Comparison of ENCODE assay signal across 1 cellular context in the genomic region with DNA sequence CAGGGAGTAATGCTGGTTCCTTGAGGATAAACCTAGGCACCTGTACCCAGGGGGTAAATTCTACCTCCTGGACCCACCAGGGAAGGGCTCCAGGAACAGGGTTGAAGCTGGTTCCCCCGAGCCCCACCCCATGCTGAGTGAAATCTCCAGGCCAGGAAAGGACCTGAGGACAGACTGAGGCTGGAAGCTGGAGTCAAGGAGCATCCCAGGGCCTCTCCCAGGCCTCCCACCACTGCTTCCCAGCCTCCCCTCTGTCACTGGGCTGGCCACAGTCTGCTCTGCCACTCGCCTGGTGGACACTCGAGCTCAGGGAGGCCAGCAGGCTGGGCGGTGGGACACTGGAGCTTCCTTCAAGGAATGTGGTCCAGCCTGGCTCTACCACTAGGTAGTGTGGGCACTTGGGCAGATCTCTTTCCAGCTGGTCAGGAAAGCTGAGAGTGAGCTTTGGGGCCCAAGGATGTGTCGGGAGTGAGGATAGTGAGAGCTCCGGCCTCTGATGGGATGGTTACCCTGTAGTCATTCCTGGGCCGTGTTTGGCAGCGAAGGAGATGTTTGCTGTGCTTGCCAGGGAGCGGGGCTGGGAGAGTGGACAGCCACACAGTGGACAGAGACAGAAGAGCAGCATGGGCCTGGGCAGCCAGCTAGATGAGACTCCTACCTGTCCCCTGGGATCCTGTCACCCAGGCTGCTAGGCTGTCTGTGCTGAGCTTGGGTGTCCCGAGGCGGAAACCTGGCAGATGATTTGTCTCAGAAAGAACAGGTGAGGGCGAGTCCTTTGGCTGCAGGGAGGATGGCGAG.
TF ChIP-seq lines count a peak whose summit lies in the region.

No MANE protein-coding gene starts in this region.

TF ChIP-seq in HepG2, 621 proteins besides CTCF, POLR2A, EP300 and RAD21 (continues in another document):
- TF ChIP-seq ZNF274 (CRISPR knock-in tag; IDR thresholded peaks at IDR 0.05) (no peak), NRL (CRISPR knock-in tag; IDR thresholded peaks at IDR 0.05; ENCODE audit: borderline replicate concordance) (no peak), KMT2B (CRISPR knock-in tag; IDR thresholded peaks at IDR 0.05) (no peak), MEIS1 (CRISPR knock-in tag; IDR thresholded peaks at IDR 0.05; ENCODE audit: borderline replicate concordance) (no peak), MAFK (conservative IDR thresholded peaks at IDR 0.05 in 1 of 2, IDR thresholded peaks at IDR 0.05 in 1 of 2; ENCODE audit: low read length in 2 of 2) (no peak), AGO2 (optimal IDR thresholded peaks at IDR 0.05; ENCODE audit: low read depth, low read length) (no peak), ZNF225 (CRISPR knock-in tag; IDR thresholded peaks at IDR 0.05) (no peak), ZBTB20 (CRISPR knock-in tag; IDR thresholded peaks at IDR 0.05; ENCODE audit: borderline replicate concordance, low read depth) (no peak), NFE2L1 (CRISPR knock-in tag; IDR thresholded peaks at IDR 0.05; ENCODE audit: borderline replicate concordance) (no peak)
- TF ChIP-seq, protein P1, sequence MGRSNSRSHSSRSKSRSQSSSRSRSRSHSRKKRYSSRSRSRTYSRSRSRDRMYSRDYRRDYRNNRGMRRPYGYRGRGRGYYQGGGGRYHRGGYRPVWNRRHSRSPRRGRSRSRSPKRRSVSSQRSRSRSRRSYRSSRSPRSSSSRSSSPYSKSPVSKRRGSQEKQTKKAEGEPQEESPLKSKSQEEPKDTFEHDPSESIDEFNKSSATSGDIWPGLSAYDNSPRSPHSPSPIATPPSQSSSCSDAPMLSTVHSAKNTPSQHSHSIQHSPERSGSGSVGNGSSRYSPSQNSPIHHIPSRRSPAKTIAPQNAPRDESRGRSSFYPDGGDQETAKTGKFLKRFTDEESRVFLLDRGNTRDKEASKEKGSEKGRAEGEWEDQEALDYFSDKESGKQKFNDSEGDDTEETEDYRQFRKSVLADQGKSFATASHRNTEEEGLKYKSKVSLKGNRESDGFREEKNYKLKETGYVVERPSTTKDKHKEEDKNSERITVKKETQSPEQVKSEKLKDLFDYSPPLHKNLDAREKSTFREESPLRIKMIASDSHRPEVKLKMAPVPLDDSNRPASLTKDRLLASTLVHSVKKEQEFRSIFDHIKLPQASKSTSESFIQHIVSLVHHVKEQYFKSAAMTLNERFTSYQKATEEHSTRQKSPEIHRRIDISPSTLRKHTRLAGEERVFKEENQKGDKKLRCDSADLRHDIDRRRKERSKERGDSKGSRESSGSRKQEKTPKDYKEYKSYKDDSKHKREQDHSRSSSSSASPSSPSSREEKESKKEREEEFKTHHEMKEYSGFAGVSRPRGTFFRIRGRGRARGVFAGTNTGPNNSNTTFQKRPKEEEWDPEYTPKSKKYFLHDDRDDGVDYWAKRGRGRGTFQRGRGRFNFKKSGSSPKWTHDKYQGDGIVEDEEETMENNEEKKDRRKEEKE (IDR thresholded peaks at IDR 0.05) = no peak
- TF ChIP-seq, protein P2, sequence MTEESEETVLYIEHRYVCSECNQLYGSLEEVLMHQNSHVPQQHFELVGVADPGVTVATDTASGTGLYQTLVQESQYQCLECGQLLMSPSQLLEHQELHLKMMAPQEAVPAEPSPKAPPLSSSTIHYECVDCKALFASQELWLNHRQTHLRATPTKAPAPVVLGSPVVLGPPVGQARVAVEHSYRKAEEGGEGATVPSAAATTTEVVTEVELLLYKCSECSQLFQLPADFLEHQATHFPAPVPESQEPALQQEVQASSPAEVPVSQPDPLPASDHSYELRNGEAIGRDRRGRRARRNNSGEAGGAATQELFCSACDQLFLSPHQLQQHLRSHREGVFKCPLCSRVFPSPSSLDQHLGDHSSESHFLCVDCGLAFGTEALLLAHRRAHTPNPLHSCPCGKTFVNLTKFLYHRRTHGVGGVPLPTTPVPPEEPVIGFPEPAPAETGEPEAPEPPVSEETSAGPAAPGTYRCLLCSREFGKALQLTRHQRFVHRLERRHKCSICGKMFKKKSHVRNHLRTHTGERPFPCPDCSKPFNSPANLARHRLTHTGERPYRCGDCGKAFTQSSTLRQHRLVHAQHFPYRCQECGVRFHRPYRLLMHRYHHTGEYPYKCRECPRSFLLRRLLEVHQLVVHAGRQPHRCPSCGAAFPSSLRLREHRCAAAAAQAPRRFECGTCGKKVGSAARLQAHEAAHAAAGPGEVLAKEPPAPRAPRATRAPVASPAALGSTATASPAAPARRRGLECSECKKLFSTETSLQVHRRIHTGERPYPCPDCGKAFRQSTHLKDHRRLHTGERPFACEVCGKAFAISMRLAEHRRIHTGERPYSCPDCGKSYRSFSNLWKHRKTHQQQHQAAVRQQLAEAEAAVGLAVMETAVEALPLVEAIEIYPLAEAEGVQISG (CRISPR knock-in tag; IDR thresholded peaks at IDR 0.05) = no peak
- TF ChIP-seq, protein P3, sequence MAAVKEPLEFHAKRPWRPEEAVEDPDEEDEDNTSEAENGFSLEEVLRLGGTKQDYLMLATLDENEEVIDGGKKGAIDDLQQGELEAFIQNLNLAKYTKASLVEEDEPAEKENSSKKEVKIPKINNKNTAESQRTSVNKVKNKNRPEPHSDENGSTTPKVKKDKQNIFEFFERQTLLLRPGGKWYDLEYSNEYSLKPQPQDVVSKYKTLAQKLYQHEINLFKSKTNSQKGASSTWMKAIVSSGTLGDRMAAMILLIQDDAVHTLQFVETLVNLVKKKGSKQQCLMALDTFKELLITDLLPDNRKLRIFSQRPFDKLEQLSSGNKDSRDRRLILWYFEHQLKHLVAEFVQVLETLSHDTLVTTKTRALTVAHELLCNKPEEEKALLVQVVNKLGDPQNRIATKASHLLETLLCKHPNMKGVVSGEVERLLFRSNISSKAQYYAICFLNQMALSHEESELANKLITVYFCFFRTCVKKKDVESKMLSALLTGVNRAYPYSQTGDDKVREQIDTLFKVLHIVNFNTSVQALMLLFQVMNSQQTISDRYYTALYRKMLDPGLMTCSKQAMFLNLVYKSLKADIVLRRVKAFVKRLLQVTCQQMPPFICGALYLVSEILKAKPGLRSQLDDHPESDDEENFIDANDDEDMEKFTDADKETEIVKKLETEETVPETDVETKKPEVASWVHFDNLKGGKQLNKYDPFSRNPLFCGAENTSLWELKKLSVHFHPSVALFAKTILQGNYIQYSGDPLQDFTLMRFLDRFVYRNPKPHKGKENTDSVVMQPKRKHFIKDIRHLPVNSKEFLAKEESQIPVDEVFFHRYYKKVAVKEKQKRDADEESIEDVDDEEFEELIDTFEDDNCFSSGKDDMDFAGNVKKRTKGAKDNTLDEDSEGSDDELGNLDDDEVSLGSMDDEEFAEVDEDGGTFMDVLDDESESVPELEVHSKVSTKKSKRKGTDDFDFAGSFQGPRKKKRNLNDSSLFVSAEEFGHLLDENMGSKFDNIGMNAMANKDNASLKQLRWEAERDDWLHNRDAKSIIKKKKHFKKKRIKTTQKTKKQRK (IDR thresholded peaks at IDR 0.05; ENCODE audit: low read length) = no peak
- TF ChIP-seq, protein P4, sequence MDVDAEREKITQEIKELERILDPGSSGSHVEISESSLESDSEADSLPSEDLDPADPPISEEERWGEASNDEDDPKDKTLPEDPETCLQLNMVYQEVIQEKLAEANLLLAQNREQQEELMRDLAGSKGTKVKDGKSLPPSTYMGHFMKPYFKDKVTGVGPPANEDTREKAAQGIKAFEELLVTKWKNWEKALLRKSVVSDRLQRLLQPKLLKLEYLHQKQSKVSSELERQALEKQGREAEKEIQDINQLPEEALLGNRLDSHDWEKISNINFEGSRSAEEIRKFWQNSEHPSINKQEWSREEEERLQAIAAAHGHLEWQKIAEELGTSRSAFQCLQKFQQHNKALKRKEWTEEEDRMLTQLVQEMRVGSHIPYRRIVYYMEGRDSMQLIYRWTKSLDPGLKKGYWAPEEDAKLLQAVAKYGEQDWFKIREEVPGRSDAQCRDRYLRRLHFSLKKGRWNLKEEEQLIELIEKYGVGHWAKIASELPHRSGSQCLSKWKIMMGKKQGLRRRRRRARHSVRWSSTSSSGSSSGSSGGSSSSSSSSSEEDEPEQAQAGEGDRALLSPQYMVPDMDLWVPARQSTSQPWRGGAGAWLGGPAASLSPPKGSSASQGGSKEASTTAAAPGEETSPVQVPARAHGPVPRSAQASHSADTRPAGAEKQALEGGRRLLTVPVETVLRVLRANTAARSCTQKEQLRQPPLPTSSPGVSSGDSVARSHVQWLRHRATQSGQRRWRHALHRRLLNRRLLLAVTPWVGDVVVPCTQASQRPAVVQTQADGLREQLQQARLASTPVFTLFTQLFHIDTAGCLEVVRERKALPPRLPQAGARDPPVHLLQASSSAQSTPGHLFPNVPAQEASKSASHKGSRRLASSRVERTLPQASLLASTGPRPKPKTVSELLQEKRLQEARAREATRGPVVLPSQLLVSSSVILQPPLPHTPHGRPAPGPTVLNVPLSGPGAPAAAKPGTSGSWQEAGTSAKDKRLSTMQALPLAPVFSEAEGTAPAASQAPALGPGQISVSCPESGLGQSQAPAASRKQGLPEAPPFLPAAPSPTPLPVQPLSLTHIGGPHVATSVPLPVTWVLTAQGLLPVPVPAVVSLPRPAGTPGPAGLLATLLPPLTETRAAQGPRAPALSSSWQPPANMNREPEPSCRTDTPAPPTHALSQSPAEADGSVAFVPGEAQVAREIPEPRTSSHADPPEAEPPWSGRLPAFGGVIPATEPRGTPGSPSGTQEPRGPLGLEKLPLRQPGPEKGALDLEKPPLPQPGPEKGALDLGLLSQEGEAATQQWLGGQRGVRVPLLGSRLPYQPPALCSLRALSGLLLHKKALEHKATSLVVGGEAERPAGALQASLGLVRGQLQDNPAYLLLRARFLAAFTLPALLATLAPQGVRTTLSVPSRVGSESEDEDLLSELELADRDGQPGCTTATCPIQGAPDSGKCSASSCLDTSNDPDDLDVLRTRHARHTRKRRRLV (CRISPR knock-in tag; IDR thresholded peaks at IDR 0.05) = no peak
- TF ChIP-seq, protein P5, sequence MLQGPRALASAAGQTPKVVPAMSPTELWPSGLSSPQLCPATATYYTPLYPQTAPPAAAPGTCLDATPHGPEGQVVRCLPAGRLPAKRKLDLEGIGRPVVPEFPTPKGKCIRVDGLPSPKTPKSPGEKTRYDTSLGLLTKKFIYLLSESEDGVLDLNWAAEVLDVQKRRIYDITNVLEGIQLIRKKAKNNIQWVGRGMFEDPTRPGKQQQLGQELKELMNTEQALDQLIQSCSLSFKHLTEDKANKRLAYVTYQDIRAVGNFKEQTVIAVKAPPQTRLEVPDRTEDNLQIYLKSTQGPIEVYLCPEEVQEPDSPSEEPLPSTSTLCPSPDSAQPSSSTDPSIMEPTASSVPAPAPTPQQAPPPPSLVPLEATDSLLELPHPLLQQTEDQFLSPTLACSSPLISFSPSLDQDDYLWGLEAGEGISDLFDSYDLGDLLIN (CRISPR knock-in tag; IDR thresholded peaks at IDR 0.05; ENCODE audit: borderline replicate concordance) = no peak
- TF ChIP-seq, protein P6, sequence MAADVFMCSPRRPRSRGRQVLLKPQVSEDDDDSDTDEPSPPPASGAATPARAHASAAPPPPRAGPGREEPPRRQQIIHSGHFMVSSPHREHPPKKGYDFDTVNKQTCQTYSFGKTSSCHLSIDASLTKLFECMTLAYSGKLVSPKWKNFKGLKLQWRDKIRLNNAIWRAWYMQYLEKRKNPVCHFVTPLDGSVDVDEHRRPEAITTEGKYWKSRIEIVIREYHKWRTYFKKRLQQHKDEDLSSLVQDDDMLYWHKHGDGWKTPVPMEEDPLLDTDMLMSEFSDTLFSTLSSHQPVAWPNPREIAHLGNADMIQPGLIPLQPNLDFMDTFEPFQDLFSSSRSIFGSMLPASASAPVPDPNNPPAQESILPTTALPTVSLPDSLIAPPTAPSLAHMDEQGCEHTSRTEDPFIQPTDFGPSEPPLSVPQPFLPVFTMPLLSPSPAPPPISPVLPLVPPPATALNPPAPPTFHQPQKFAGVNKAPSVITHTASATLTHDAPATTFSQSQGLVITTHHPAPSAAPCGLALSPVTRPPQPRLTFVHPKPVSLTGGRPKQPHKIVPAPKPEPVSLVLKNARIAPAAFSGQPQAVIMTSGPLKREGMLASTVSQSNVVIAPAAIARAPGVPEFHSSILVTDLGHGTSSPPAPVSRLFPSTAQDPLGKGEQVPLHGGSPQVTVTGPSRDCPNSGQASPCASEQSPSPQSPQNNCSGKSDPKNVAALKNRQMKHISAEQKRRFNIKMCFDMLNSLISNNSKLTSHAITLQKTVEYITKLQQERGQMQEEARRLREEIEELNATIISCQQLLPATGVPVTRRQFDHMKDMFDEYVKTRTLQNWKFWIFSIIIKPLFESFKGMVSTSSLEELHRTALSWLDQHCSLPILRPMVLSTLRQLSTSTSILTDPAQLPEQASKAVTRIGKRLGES (CRISPR knock-in tag; IDR thresholded peaks at IDR 0.05; ENCODE audit: borderline replicate concordance) = no peak
- TF ChIP-seq, protein P7, sequence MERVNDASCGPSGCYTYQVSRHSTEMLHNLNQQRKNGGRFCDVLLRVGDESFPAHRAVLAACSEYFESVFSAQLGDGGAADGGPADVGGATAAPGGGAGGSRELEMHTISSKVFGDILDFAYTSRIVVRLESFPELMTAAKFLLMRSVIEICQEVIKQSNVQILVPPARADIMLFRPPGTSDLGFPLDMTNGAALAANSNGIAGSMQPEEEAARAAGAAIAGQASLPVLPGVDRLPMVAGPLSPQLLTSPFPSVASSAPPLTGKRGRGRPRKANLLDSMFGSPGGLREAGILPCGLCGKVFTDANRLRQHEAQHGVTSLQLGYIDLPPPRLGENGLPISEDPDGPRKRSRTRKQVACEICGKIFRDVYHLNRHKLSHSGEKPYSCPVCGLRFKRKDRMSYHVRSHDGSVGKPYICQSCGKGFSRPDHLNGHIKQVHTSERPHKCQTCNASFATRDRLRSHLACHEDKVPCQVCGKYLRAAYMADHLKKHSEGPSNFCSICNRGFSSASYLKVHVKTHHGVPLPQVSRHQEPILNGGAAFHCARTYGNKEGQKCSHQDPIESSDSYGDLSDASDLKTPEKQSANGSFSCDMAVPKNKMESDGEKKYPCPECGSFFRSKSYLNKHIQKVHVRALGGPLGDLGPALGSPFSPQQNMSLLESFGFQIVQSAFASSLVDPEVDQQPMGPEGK (CRISPR knock-in tag; IDR thresholded peaks at IDR 0.05) = no peak
